27 cellular contexts compared by ENCODE assay signal in the genomic region with DNA sequence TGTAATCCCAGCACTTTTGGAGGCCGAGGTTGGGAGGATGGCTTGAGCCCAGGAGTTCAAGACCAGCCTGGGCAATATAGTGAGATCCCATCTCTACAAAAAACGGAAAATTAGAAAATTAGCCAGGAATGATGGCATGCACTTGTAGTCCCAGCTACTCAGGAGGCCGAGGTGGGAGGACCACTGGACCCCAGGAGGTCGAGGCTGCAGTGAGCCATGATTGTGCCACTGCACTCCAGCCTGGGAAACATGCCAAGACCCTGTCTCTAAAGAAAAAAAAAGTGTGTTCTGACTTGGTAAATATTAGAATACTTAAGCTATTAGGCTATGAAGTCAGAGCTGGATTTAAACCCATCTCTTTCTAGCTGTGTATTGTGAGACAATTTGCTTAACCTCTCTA.
"Had no signal": no experiment of that assay in that cellular context is flagged by ENCODE, and none has a peak within 500 bp of the region (broad histone marks: within the 10 kb centered on the region; RNA-seq: fewer than 3 reads in every experiment).

No MANE protein-coding gene starts in this region.

- H3K27me3 Mint-ChIP-seq: dendritic cell treated with granulocyte-macrophage colony-stimulating factor and Interleukin-4, amounts not matched to agents 40 ng/mL and 50 ng/mL, for 4 days; effector memory CD8-positive, alpha-beta T cell had no signal

- H3K4me1 ChIP-seq: colonic mucosa, esophagus muscularis mucosa, esophagus squamous epithelium, foreskin keratinocyte, gastrocnemius medialis, gastroesophageal sphincter, heart left ventricle, heart right ventricle had no signal

- H3K4me3 ChIP-seq: colonic mucosa, coronary artery, dorsolateral prefrontal cortex, esophagus muscularis mucosa, esophagus squamous epithelium, gastrocnemius medialis, gastroesophageal sphincter, heart left ventricle, heart right ventricle had no signal

- H3K27ac ChIP-seq: colonic mucosa, coronary artery, dorsolateral prefrontal cortex, epithelial cell of prostate, esophagus muscularis mucosa, esophagus squamous epithelium, foreskin keratinocyte, gastrocnemius medialis, gastroesophageal sphincter, heart left ventricle, heart right ventricle had no signal

- H3K36me3 ChIP-seq: colonic mucosa, esophagus muscularis mucosa, esophagus squamous epithelium, gastrocnemius medialis, gastroesophageal sphincter, heart left ventricle, heart right ventricle had no signal

- H3K9me3 ChIP-seq: colonic mucosa, esophagus muscularis mucosa, esophagus squamous epithelium, gastrocnemius medialis, gastroesophageal sphincter, heart left ventricle, heart right ventricle had no signal

- H3K27me3 ChIP-seq: colonic mucosa, dorsolateral prefrontal cortex, esophagus muscularis mucosa, esophagus squamous epithelium, foreskin keratinocyte, gastrocnemius medialis, gastroesophageal sphincter, heart left ventricle, heart right ventricle had no signal

- DNase-seq: colonic mucosa; cortex of kidney; dermis blood vessel endothelial cell; dorsolateral prefrontal cortex; effector CD4-positive, alpha-beta T cell; effector CD8-positive, alpha-beta T cell; effector memory CD4-positive, alpha-beta T cell; effector memory CD8-positive, alpha-beta T cell; endodermal cell; erythroblast; esophagus squamous epithelium; foreskin keratinocyte; foreskin melanocyte; gastrocnemius medialis; glutamatergic neuron; heart left ventricle; heart right ventricle had no signal

- FAIRE-seq: colon, endometrium, endothelial cell of umbilical vein, frontal cortex had no signal

- H3K9me3 Mint-ChIP-seq: dendritic cell treated with granulocyte-macrophage colony-stimulating factor and Interleukin-4, amounts not matched to agents 40 ng/mL and 50 ng/mL, for 4 days; effector memory CD8-positive, alpha-beta T cell; endodermal cell had no signal

- H3K4me3 Mint-ChIP-seq: dendritic cell treated with granulocyte-macrophage colony-stimulating factor and Interleukin-4, amounts not matched to agents 40 ng/mL and 50 ng/mL, for 4 days; effector memory CD8-positive, alpha-beta T cell; endodermal cell had no signal

- ATAC-seq: effector memory CD8-positive, alpha-beta T cell; esophagus mucosa; foreskin keratinocyte; gastrocnemius medialis; gastroesophageal sphincter; heart left ventricle; heart right ventricle had no signal

- H3K27ac Mint-ChIP-seq: dendritic cell treated with granulocyte-macrophage colony-stimulating factor and Interleukin-4, amounts not matched to agents 40 ng/mL and 50 ng/mL, for 4 days; effector memory CD8-positive, alpha-beta T cell; endodermal cell had no signal
